Comparison of ENCODE assay signal across 12 cellular contexts in genomic region chr11:67410369-67410831, GRCh38. TPM values are rescaled to one million over a fixed set of nuclear protein-coding genes. Genes with fewer than 3 reads are reported as not detected.
A peak's percentile ranks its signal among the peaks of the same experiment; 100 is the strongest.
DNase-seq lines count a peak whose midpoint lies in the region; ATAC-seq and TF ChIP-seq lines count a peak whose summit lies in the region.
"Had no signal": no experiment of that assay in that cellular context is flagged by ENCODE, and none has a peak within 500 bp of the region (broad histone marks: within the 10 kb centered on the region; RNA-seq: fewer than 3 reads in every experiment).

No MANE protein-coding gene starts in this region.

- H3K4me3 Mint-ChIP-seq in activated CD8-positive, alpha-beta memory T cell treated with anti-CD3 and anti-CD28 coated beads, Interleukin-2, amount 10 ng/mL, durations not matched to agents 7 days and 5 days: peak overlapping the region; percentile 75
- H3K4me3 Mint-ChIP-seq in activated CD8-positive, alpha-beta T cell treated with anti-CD3 and anti-CD28 coated beads for 36 hours: peak overlapping the region; percentile 87
- H3K4me3 Mint-ChIP-seq: mesothelial cell of epicardium, type B pancreatic cell had no signal

- no peaks in the 10 kb centered on the region for H3K36me3 ChIP-seq in esophagus squamous epithelium

- no peak for DNase-seq in activated CD8-positive, alpha-beta memory T cell treated with anti-CD3 and anti-CD28 coated beads, Interleukin-2, amount 10 ng/mL, durations not matched to agents 7 days and 5 days
- DNase-seq in activated CD8-positive, alpha-beta memory T cell treated with anti-CD3 and anti-CD28 coated beads, Interleukin-2, amount 50 U/mL, for 48 hours: no peak
- no peak for DNase-seq in activated CD8-positive, alpha-beta T cell treated with anti-CD3 and anti-CD28 coated beads for 36 hours
- peak; percentile 79 for DNase-seq in inferior parietal cortex (ENCODE audit: extremely low spot score)
- peak; percentile 36 to 94 (median 82) for DNase-seq in substantia nigra (lab: John Stamatoyannopoulos, UW)
- DNase-seq in esophagus squamous epithelium (lab: John Stamatoyannopoulos, UW): no peak
- no peak for DNase-seq in SHP77 (lab: John Stamatoyannopoulos, UW)
- DNase-seq: activated CD8-positive, alpha-beta memory T cell treated with anti-CD3 and anti-CD28 coated beads, Interleukin-2, amount 50 U/mL, for 4 hours; DMS79 treated with DMSO at 0.1 percent for 48 hours had no signal

- ATAC-seq in activated CD8-positive, alpha-beta memory T cell treated with anti-CD3 and anti-CD28 coated beads, Interleukin-2, amount 10 ng/mL, durations not matched to agents 7 days and 5 days: no peak
- no peak for ATAC-seq in activated CD8-positive, alpha-beta T cell treated with anti-CD3 and anti-CD28 coated beads for 36 hours
- ATAC-seq in GM21423 (IDR thresholded peaks at IDR 0.05; ENCODE audit: unreplicated experiment): no peak

- peaks cover 38% of the 10 kb centered on the region for H3K36me3 Mint-ChIP-seq in activated CD8-positive, alpha-beta memory T cell treated with anti-CD3 and anti-CD28 coated beads, Interleukin-2, amount 10 ng/mL, durations not matched to agents 7 days and 5 days
- peaks cover 45% of the 10 kb centered on the region for H3K36me3 Mint-ChIP-seq in activated CD8-positive, alpha-beta T cell treated with anti-CD3 and anti-CD28 coated beads for 36 hours (ENCODE audit: low read depth)
- H3K36me3 Mint-ChIP-seq: mesothelial cell of epicardium, type B pancreatic cell had no signal

- peaks cover 0 to 83% (median 0%) of the 10 kb centered on the region in 4 donors for H3K27me3 ChIP-seq in esophagus squamous epithelium

- POLR2A ChIA-PET in activated CD8-positive, alpha-beta T cell treated with anti-CD3 and anti-CD28 coated beads for 36 hours (lab: Charles Lee): interaction anchor here (0.9 to 2.3 kb wide), 4 partner anchors 10 to 24 kb away, joined by 3 to 18 read pairs (median 5); partner anchors contain the start of gene RPS6KB2

- peak overlapping the region; percentile 66 for H3K27ac Mint-ChIP-seq in activated CD8-positive, alpha-beta memory T cell treated with anti-CD3 and anti-CD28 coated beads, Interleukin-2, amount 10 ng/mL, durations not matched to agents 7 days and 5 days
- H3K27ac Mint-ChIP-seq in activated CD8-positive, alpha-beta T cell treated with anti-CD3 and anti-CD28 coated beads for 36 hours: peak overlapping the region; percentile 88
- H3K27ac Mint-ChIP-seq: mesothelial cell of epicardium, type B pancreatic cell had no signal

- H3K27ac ChIP-seq in substantia nigra (ENCODE audit: low read depth, low read length, poor library complexity, severe bottlenecking) (peak overlapping the region; percentile 100), esophagus squamous epithelium (no peak overlapping the region)

- CTCF ChIA-PET in activated CD8-positive, alpha-beta memory T cell treated with anti-CD3 and anti-CD28 coated beads, Interleukin-2, amount 10 ng/mL, durations not matched to agents 7 days and 5 days (lab: Charles Lee): no interaction called here
- CTCF ChIA-PET in activated CD8-positive, alpha-beta T cell treated with anti-CD3 and anti-CD28 coated beads for 36 hours (lab: Charles Lee): no interaction called here

- no peak for TF ChIP-seq POLR2A in esophagus squamous epithelium (IDR thresholded peaks at IDR 0.05)

- H3K9me3 ChIP-seq in esophagus squamous epithelium: no peaks in the 10 kb centered on the region

- intact Hi-C loops in activated CD8-positive, alpha-beta T cell treated with anti-CD3 and anti-CD28 coated beads for 36 hours (cut with micrococcal nuclease): no loop called here
- intact Hi-C loops in esophagus squamous epithelium (cut with DNase I): no loop called here

- WGBS in esophagus squamous epithelium, 2 donors: 64% methylated on average over 7 of the region's 15 CpGs; no CpG with 5 or more reads in 1 of the 2 donors

- peaks cover 5 to 58% (median 7%) of the 10 kb centered on the region in 3 donors for H3K4me1 ChIP-seq in esophagus squamous epithelium

- H3K27me3 Mint-ChIP-seq in activated CD8-positive, alpha-beta memory T cell treated with anti-CD3 and anti-CD28 coated beads, Interleukin-2, amount 10 ng/mL, durations not matched to agents 7 days and 5 days: no peaks in the 10 kb centered on the region
- H3K27me3 Mint-ChIP-seq in activated CD8-positive, alpha-beta T cell treated with anti-CD3 and anti-CD28 coated beads for 36 hours: no peaks in the 10 kb centered on the region

- H3K4me3 ChIP-seq in esophagus squamous epithelium: no peak overlapping the region

- no peak for TF ChIP-seq CTCF in activated CD8-positive, alpha-beta T cell treated with anti-CD3 and anti-CD28 coated beads for 36 hours (IDR thresholded peaks at IDR 0.05)
- no peak for TF ChIP-seq CTCF in esophagus squamous epithelium (IDR thresholded peaks at IDR 0.05)

- H3K9me3 Mint-ChIP-seq in activated CD8-positive, alpha-beta memory T cell treated with anti-CD3 and anti-CD28 coated beads, Interleukin-2, amount 10 ng/mL, durations not matched to agents 7 days and 5 days (ENCODE audit: low read depth): no peaks in the 10 kb centered on the region
- no peaks in the 10 kb centered on the region for H3K9me3 Mint-ChIP-seq in activated CD8-positive, alpha-beta T cell treated with anti-CD3 and anti-CD28 coated beads for 36 hours
- H3K9me3 Mint-ChIP-seq: mesothelial cell of epicardium, type B pancreatic cell had no signal

- H3K4me1 Mint-ChIP-seq in activated CD8-positive, alpha-beta memory T cell treated with anti-CD3 and anti-CD28 coated beads, Interleukin-2, amount 10 ng/mL, durations not matched to agents 7 days and 5 days: peaks cover 72% of the 10 kb centered on the region
- H3K4me1 Mint-ChIP-seq in activated CD8-positive, alpha-beta T cell treated with anti-CD3 and anti-CD28 coated beads for 36 hours (ENCODE audit: low read depth): peaks cover 70% of the 10 kb centered on the region

RNA-seq across cellular contexts. Expression of gene CARNS1, which starts 5.1 kb away (rescaled TPM):
- total RNA-seq in activated CD8-positive, alpha-beta memory T cell treated with anti-CD3 and anti-CD28 coated beads, Interleukin-2, amount 10 ng/mL, durations not matched to agents 7 days and 5 days: 1 to 10 TPM; 1.3 TPM
- 1 to 10 TPM; 6.2 to 6.9 TPM for total RNA-seq in activated CD8-positive, alpha-beta T cell treated with anti-CD3 and anti-CD28 coated beads for 36 hours
- under 1 TPM; 0.09 to 0.76 (median 0.25) TPM for total RNA-seq in esophagus squamous epithelium

RNA-seq across cellular contexts. Expression of gene TBC1D10C, which starts 6.5 kb away (rescaled TPM):
- total RNA-seq in activated CD8-positive, alpha-beta memory T cell treated with anti-CD3 and anti-CD28 coated beads, Interleukin-2, amount 10 ng/mL, durations not matched to agents 7 days and 5 days: 100 to 1,000 TPM; 278 to 312 TPM
- 100 to 1,000 TPM; 138 to 144 TPM for total RNA-seq in activated CD8-positive, alpha-beta T cell treated with anti-CD3 and anti-CD28 coated beads for 36 hours
- 1 to 10 TPM; 1.7 to 7.2 (median 3.5) TPM for total RNA-seq in esophagus squamous epithelium

RNA-seq across cellular contexts. Expression of gene PPP1CA, which starts 8.7 kb away (rescaled TPM):
- 100 to 1,000 TPM; 309 to 360 TPM for total RNA-seq in activated CD8-positive, alpha-beta memory T cell treated with anti-CD3 and anti-CD28 coated beads, Interleukin-2, amount 10 ng/mL, durations not matched to agents 7 days and 5 days
- 100 to 1,000 TPM; 249 to 258 TPM for total RNA-seq in activated CD8-positive, alpha-beta T cell treated with anti-CD3 and anti-CD28 coated beads for 36 hours
- 100 to 1,000 TPM; 146 to 202 (median 185) TPM for total RNA-seq in esophagus squamous epithelium

RNA-seq across cellular contexts. Expression of gene RPS6KB2, which starts 17.9 kb away (rescaled TPM):
- total RNA-seq in activated CD8-positive, alpha-beta memory T cell treated with anti-CD3 and anti-CD28 coated beads, Interleukin-2, amount 10 ng/mL, durations not matched to agents 7 days and 5 days: 10 to 100 TPM; 63.3 to 65.0 TPM
- 10 to 100 TPM; 54.8 to 57.4 TPM for total RNA-seq in activated CD8-positive, alpha-beta T cell treated with anti-CD3 and anti-CD28 coated beads for 36 hours
- 100 to 1,000 TPM in 3 of 4 donors, 10 to 100 TPM in 1; 67.5 to 121 (median 113) TPM for total RNA-seq in esophagus squamous epithelium

RNA-seq across cellular contexts. Expression of gene RAD9A, which starts 18.6 kb away (rescaled TPM):
- 10 to 100 TPM; 49.6 to 80.5 TPM for total RNA-seq in activated CD8-positive, alpha-beta memory T cell treated with anti-CD3 and anti-CD28 coated beads, Interleukin-2, amount 10 ng/mL, durations not matched to agents 7 days and 5 days
- total RNA-seq in activated CD8-positive, alpha-beta T cell treated with anti-CD3 and anti-CD28 coated beads for 36 hours: 10 to 100 TPM; 29.7 to 30.6 TPM
- total RNA-seq in esophagus squamous epithelium: 10 to 100 TPM; 10.6 to 18.3 (median 12.7) TPM

Comparison
In these comparisons a context has a peak if more than half of its experiments do, and no peak if none do; other contexts are left out.
1. DNase-seq: peak in inferior parietal cortex (single experiment) and substantia nigra (49 of 49); none in activated CD8-positive, alpha-beta memory T cell treated with anti-CD3 and anti-CD28 coated beads, Interleukin-2, amount 10 ng/mL, durations not matched to agents 7 days and 5 days (single experiment), activated CD8-positive, alpha-beta memory T cell treated with anti-CD3 and anti-CD28 coated beads, Interleukin-2, amount 50 U/mL, for 48 hours (single experiment), activated CD8-positive, alpha-beta T cell treated with anti-CD3 and anti-CD28 coated beads for 36 hours (single experiment), esophagus squamous epithelium (single experiment) and SHP77 (0 of 2).
2. RNA of gene TBC1D10C, which starts 6.5 kb away (total RNA-seq): 278 to 312 TPM in activated CD8-positive, alpha-beta memory T cell treated with anti-CD3 and anti-CD28 coated beads, Interleukin-2, amount 10 ng/mL, durations not matched to agents 7 days and 5 days and 138 to 144 TPM in activated CD8-positive, alpha-beta T cell treated with anti-CD3 and anti-CD28 coated beads for 36 hours; 1.7 to 7.2 TPM in esophagus squamous epithelium; every median in the first group is over 10 times any median in the second.